ENCODE assay signal across 6 cellular contexts in genomic region chr3:89198598-89198997, GRCh38.
"Had no signal": no experiment of that assay in that cellular context is flagged by ENCODE, and none has a peak within 500 bp of the region (broad histone marks: within the 10 kb centered on the region; RNA-seq: fewer than 3 reads in every experiment).

No MANE protein-coding gene starts in this region.

- H3K4me1 Mint-ChIP-seq: IgD-negative memory B cell had no signal

- H3K36me3 Mint-ChIP-seq: IgD-negative memory B cell had no signal

- H3K27ac ChIP-seq: HL-60 had no signal

- H3K27me3 Mint-ChIP-seq: IgD-negative memory B cell had no signal

- H3K4me3 Mint-ChIP-seq: IgD-negative memory B cell had no signal

- H3K4me3 ChIP-seq: K562 had no signal

- DNase-seq: IMR-90, KBM-7, KG1 had no signal

- H3K27ac Mint-ChIP-seq: IgD-negative memory B cell had no signal
